ENCODE assay signal across 30 cellular contexts in the genomic region with DNA sequence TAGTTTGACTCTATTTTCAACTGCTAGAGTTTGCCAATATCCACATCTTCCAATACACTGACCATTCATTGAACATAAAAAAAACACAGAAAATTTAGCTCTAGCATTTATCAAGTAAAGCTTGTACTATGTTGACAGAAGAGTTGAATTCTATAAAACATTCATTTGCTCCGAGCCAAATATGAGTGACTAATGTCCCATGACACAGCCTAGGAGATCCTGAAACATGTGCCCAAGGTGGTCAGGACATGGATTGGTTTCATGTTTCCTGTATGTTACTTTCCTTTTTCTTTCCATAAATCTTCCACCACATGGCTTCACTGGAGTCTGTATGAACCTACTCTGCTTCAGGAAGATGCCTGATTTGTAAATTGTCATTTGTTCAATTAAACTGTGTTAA.
"Had no signal": no experiment of that assay in that cellular context is flagged by ENCODE, and none has a peak within 500 bp of the region (broad histone marks: within the 10 kb centered on the region; RNA-seq: fewer than 3 reads in every experiment).

No MANE protein-coding gene starts in this region.

- H3K4me1 ChIP-seq: adrenal gland, body of pancreas had no signal

- FAIRE-seq: astrocyte, TTC549 had no signal

- H3K4me2 ChIP-seq: PC-9 had no signal

- H3K27ac ChIP-seq: adrenal gland, body of pancreas, PC-9, RWPE1 had no signal

- H3K36me3 ChIP-seq: adrenal gland had no signal

- H3K27ac Mint-ChIP-seq: activated CD4-positive, alpha-beta T cell treated with anti-CD3 and anti-CD28 coated beads, Interleukin-2, amount 10 ng/mL, durations not matched to agents 24 days and 14 days; activated CD8-positive, alpha-beta T cell treated with anti-CD3 and anti-CD28 coated beads for 36 hours; activated naive CD4-positive, alpha-beta T cell treated with anti-CD3 and anti-CD28 coated beads, Interleukin-2, amount 50 U/mL, for 72 hours; activated T-cell treated with anti-CD3 and anti-CD28 coated beads, Interleukin-2, amount 50 U/mL, for 24 hours; activated T-helper 2 cell treated with anti-CD3 and anti-CD28 coated beads, Interferon-gamma antibody, Interleukin-2, Interleukin-4, amounts not matched to agents 10 μg/mL and 5 μg/mL and 100 μg/mL, durations not matched to agents 14 hours and 24 hours and 36 hours had no signal

- DNase-seq: activated CD4-positive, alpha-beta T cell treated with anti-CD3 and anti-CD28 coated beads, Interleukin-2, amount 10 ng/mL, durations not matched to agents 24 days and 14 days; activated CD4-positive, alpha-beta T cell treated with anti-CD3 and anti-CD28 coated beads, Interleukin-2, amount 50 U/mL, for 4 hours; activated CD8-positive, alpha-beta T cell treated with anti-CD3 and anti-CD28 coated beads for 36 hours; activated gamma-delta T cell; activated naive CD4-positive, alpha-beta T cell treated with Interleukin-2 at 50 U/mL for 16 hours; activated T-cell treated with anti-CD3 and anti-CD28 coated beads, Interleukin-2, amount 50 U/mL, for 24 hours; adrenal gland; body of pancreas; central memory CD4-positive, alpha-beta T cell; NCI-H1092 treated with DMSO at 0.1 percent for 48 hours; NCI-H1417; NCI-H146; NCI-H187; NCI-H2029 treated with DMSO at 0.1 percent for 48 hours; NCI-H2107; NCI-H2171; NCI-H510A; NCI-H526; NCI-H748 treated with DMSO at 0.1 percent for 48 hours; NK-92 treated with Interleukin-12 subunit alpha and Interleukin-12 subunit beta, amount 100 ng/mL, for 24 hours; PC-9; Right ventricle myocardium superior; SW 1271; T-helper 1 cell; T1000 had no signal

- H3K4me3 ChIP-seq: adrenal gland, body of pancreas, PC-9 had no signal

- H3K27me3 ChIP-seq: adrenal gland, body of pancreas had no signal

- H2AFZ ChIP-seq: PC-9 had no signal

- ATAC-seq: activated CD8-positive, alpha-beta T cell treated with anti-CD3 and anti-CD28 coated beads for 36 hours; activated naive CD4-positive, alpha-beta T cell treated with anti-CD3 and anti-CD28 coated beads, Interleukin-2, amount 50 U/mL, for 72 hours; body of pancreas had no signal

- H3K27me3 Mint-ChIP-seq: activated CD4-positive, alpha-beta T cell treated with anti-CD3 and anti-CD28 coated beads, Interleukin-2, amount 10 ng/mL, durations not matched to agents 24 days and 14 days; activated CD8-positive, alpha-beta T cell treated with anti-CD3 and anti-CD28 coated beads for 36 hours; activated T-cell treated with anti-CD3 and anti-CD28 coated beads, Interleukin-2, amount 50 U/mL, for 24 hours had no signal

- H3K4me1 Mint-ChIP-seq: activated CD4-positive, alpha-beta T cell treated with anti-CD3 and anti-CD28 coated beads, Interleukin-2, amount 10 ng/mL, durations not matched to agents 24 days and 14 days had no signal

- H3K4me3 Mint-ChIP-seq: activated CD4-positive, alpha-beta T cell treated with anti-CD3 and anti-CD28 coated beads, Interleukin-2, amount 10 ng/mL, durations not matched to agents 24 days and 14 days; activated CD8-positive, alpha-beta T cell treated with anti-CD3 and anti-CD28 coated beads for 36 hours; activated T-cell treated with anti-CD3 and anti-CD28 coated beads, Interleukin-2, amount 50 U/mL, for 24 hours had no signal

- H3K9me3 ChIP-seq: adrenal gland, body of pancreas had no signal
